In genomic region chr20:63977392-63978276, GRCh38 we compare ENCODE assay signal across 8 cellular contexts. TPM values are rescaled to one million over a fixed set of nuclear protein-coding genes. Genes with fewer than 3 reads are reported as not detected.
DNase-seq lines count a peak whose midpoint lies in the region; ATAC-seq and TF ChIP-seq lines count a peak whose summit lies in the region.

No MANE protein-coding gene starts in this region.

- CTCF ChIA-PET in activated CD8-positive, alpha-beta memory T cell treated with anti-CD3 and anti-CD28 coated beads, Interleukin-2, amount 10 ng/mL, durations not matched to agents 7 days and 5 days (lab: Charles Lee) = interaction anchor here (0.7 to 1.8 kb wide), 11 partner anchors 10 to 425 kb away, joined by 3 to 24 read pairs (median 3); partner anchors contain the start of genes ARFRP1, UCKL1 and ZGPAT

- no peaks in the 10 kb centered on the region for H3K27me3 Mint-ChIP-seq in activated CD8-positive, alpha-beta memory T cell treated with anti-CD3 and anti-CD28 coated beads, Interleukin-2, amount 10 ng/mL, durations not matched to agents 7 days and 5 days

- no peaks in the 10 kb centered on the region for H3K9me3 ChIP-seq in BE2C

- ATAC-seq in activated CD8-positive, alpha-beta memory T cell treated with anti-CD3 and anti-CD28 coated beads, Interleukin-2, amount 10 ng/mL, durations not matched to agents 7 days and 5 days = peak; percentile 58
- ATAC-seq in stimulated activated naive CD8-positive, alpha-beta T cell treated with anti-CD3 and anti-CD28 coated beads, Interleukin-15, Interleukin-2, amounts not matched to agents 100 U/mL and 50 U/mL, for 24 hours = peak; percentile 56
- ATAC-seq in GM21528 (IDR thresholded peaks at IDR 0.05; ENCODE audit: low FRiP score, unreplicated experiment) = no peak

- peak overlapping the region; percentile 62 for H3K4me3 Mint-ChIP-seq in activated CD8-positive, alpha-beta memory T cell treated with anti-CD3 and anti-CD28 coated beads, Interleukin-2, amount 10 ng/mL, durations not matched to agents 7 days and 5 days

- TF ChIP-seq CTCF in BE2C (IDR thresholded peaks at IDR 0.05; ENCODE audit: low read depth, low read length) (no peak), LNCaP clone FGC (IDR thresholded peaks at IDR 0.05; ENCODE audit: control insufficient read depth, extremely low read depth, insufficient read depth) (no peak)

- peaks cover 60% of the 10 kb centered on the region for H3K4me1 Mint-ChIP-seq in activated CD8-positive, alpha-beta memory T cell treated with anti-CD3 and anti-CD28 coated beads, Interleukin-2, amount 10 ng/mL, durations not matched to agents 7 days and 5 days

- peak overlapping the region; percentile 92 for H3K27ac Mint-ChIP-seq in activated CD8-positive, alpha-beta memory T cell treated with anti-CD3 and anti-CD28 coated beads, Interleukin-2, amount 10 ng/mL, durations not matched to agents 7 days and 5 days

- H3K4me3 ChIP-seq in BE2C (ENCODE audit: low read depth, low read length) = no peak overlapping the region
- peak overlapping the region; percentile 70 for H3K4me3 ChIP-seq in LNCaP clone FGC (ENCODE audit: low read depth, low read length)

- no peaks in the 10 kb centered on the region for H3K27me3 ChIP-seq in BE2C

- H3K36me3 Mint-ChIP-seq in activated CD8-positive, alpha-beta memory T cell treated with anti-CD3 and anti-CD28 coated beads, Interleukin-2, amount 10 ng/mL, durations not matched to agents 7 days and 5 days = peaks cover 22% of the 10 kb centered on the region

- peak; percentile 28 for DNase-seq in BE2C
- DNase-seq in LNCaP clone FGC (ENCODE audit: low read depth) = no peak
- DNase-seq in activated CD8-positive, alpha-beta memory T cell treated with anti-CD3 and anti-CD28 coated beads, Interleukin-2, amount 10 ng/mL, durations not matched to agents 7 days and 5 days = peak; percentile 88
- DNase-seq in glomerular visceral epithelial cell (ENCODE audit: extremely low spot score) = peak; percentile 91
- DNase-seq in stimulated activated naive CD8-positive, alpha-beta T cell treated with anti-CD3 and anti-CD28 coated beads, Interleukin-15, Interleukin-2, amounts not matched to agents 100 U/mL and 50 U/mL, for 24 hours = peak; percentile 70
- DNase-seq in NAMALWA (ENCODE audit: low spot score) = no peak
- DNase-seq in COLO829 (ENCODE audit: low spot score) = no peak

- 0 out of 2 replicates have a peak, but pooled peaks cover 2% of the 10 kb centered on the region for H3K36me3 ChIP-seq in BE2C

- no peaks in the 10 kb centered on the region for H3K9me3 Mint-ChIP-seq in activated CD8-positive, alpha-beta memory T cell treated with anti-CD3 and anti-CD28 coated beads, Interleukin-2, amount 10 ng/mL, durations not matched to agents 7 days and 5 days (ENCODE audit: low read depth)

- H3K4me1 ChIP-seq in BE2C = peaks cover 12% of the 10 kb centered on the region

RNA-seq across cellular contexts. Expression of gene SAMD10, which starts 1.8 kb away (rescaled TPM):
- 22.3 TPM for polyA plus RNA-seq in BE2C (2012; ENCODE audit: insufficient read depth, insufficient read length, low read depth)
- total RNA-seq in activated CD8-positive, alpha-beta memory T cell treated with anti-CD3 and anti-CD28 coated beads, Interleukin-2, amount 10 ng/mL, durations not matched to agents 7 days and 5 days = 10 to 100 TPM; 26.0 to 33.4 TPM

RNA-seq across cellular contexts. Expression of gene PRPF6, which starts 3.3 kb away (rescaled TPM):
- 341 TPM for polyA plus RNA-seq in BE2C (2012; ENCODE audit: insufficient read depth, insufficient read length, low read depth)
- 10 to 100 TPM; 77.5 to 80.6 TPM for total RNA-seq in activated CD8-positive, alpha-beta memory T cell treated with anti-CD3 and anti-CD28 coated beads, Interleukin-2, amount 10 ng/mL, durations not matched to agents 7 days and 5 days

RNA-seq across cellular contexts. Expression of gene ZNF512B, which starts 7.9 kb away (rescaled TPM):
- polyA plus RNA-seq in BE2C (2012; ENCODE audit: insufficient read depth, insufficient read length, low read depth) = 24.8 TPM
- 10 to 100 TPM; 13.5 to 18.2 TPM for total RNA-seq in activated CD8-positive, alpha-beta memory T cell treated with anti-CD3 and anti-CD28 coated beads, Interleukin-2, amount 10 ng/mL, durations not matched to agents 7 days and 5 days

RNA-seq across cellular contexts. Expression of gene UCKL1, which starts 21.4 kb away (rescaled TPM):
- polyA plus RNA-seq in BE2C (2012; ENCODE audit: insufficient read depth, insufficient read length, low read depth) = 141 TPM
- 10 to 100 TPM; 41.1 to 41.9 TPM for total RNA-seq in activated CD8-positive, alpha-beta memory T cell treated with anti-CD3 and anti-CD28 coated beads, Interleukin-2, amount 10 ng/mL, durations not matched to agents 7 days and 5 days

RNA-seq across cellular contexts. Expression of gene C20orf204, which starts 58.3 kb away (rescaled TPM):
- 20.3 TPM for polyA plus RNA-seq in BE2C (2012; ENCODE audit: insufficient read depth, insufficient read length, low read depth)
- total RNA-seq in activated CD8-positive, alpha-beta memory T cell treated with anti-CD3 and anti-CD28 coated beads, Interleukin-2, amount 10 ng/mL, durations not matched to agents 7 days and 5 days = 10 to 100 TPM; 17.5 to 19.0 TPM

Comparison
In these comparisons a context has a peak if more than half of its experiments do, and no peak if none do; other contexts are left out.
1. DNase-seq: peak in BE2C (single experiment), activated CD8-positive, alpha-beta memory T cell treated with anti-CD3 and anti-CD28 coated beads, Interleukin-2, amount 10 ng/mL, durations not matched to agents 7 days and 5 days (single experiment), glomerular visceral epithelial cell (single experiment) and stimulated activated naive CD8-positive, alpha-beta T cell treated with anti-CD3 and anti-CD28 coated beads, Interleukin-15, Interleukin-2, amounts not matched to agents 100 U/mL and 50 U/mL, for 24 hours (single experiment); none in LNCaP clone FGC (single experiment), NAMALWA (single experiment) and COLO829 (single experiment).